8 cellular contexts compared by ENCODE assay signal in the genomic region with DNA sequence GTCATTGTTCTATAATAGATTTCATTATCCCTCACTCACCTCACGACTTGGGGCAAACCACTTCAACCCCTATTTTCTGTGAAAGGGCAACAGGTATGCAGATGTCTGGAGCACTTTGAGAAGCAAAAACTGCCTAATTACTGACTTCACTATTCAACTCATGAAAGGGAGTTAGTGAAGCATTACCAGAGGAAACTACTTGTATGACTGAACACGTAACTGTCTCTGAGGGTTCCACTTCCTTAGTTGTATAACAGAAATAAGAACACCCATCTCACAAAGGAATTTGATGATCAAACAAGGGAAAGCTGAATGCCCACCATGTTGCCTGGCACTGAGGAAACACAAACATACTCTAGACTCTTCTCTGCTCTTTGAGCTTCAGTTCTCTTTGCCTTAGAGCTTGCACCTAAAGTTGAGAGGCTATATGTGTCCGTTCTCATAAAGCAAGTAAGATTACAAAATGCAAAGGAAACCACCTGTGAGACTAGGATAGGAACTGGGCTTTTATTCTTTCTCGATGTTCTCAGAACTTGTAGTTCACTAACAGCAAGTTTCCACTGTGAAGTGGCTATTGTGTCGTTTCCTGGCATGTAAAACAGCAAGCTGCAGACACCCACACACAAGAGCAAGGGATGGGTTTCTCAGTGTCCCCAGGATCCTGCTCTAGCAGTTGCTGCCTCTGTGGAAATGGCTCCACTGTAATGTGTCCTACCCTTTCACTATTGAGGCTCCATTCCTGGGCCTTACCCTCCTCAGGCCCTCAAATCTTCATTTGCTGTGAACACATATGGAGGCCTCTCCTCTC. TPM values are rescaled to one million over a fixed set of nuclear protein-coding genes. Genes with fewer than 3 reads are reported as not detected.
DNase-seq lines count a peak whose midpoint lies in the region; ATAC-seq and TF ChIP-seq lines count a peak whose summit lies in the region.

No MANE protein-coding gene starts in this region.

- no peak overlapping the region for H3K4me2 ChIP-seq in SK-N-SH
- no peak overlapping the region for H3K4me2 ChIP-seq in PC-3 (ENCODE audit: low read length)

- H3K4me1 ChIP-seq in SK-N-SH (ENCODE audit: control insufficient read depth in 1 of 2, insufficient read depth in 2 of 2, low read depth in 1 of 2, low read length in 1 of 2) (peaks cover 0 to 24% of the 10 kb centered on the region in 2 experiments; a peak in 2 of 4 replicates), PC-3 (ENCODE audit: insufficient read depth, low read length) (peaks cover 8% of the 10 kb centered on the region; the same call in 1 of the 2 replicates)

- CTCF ChIA-PET in SK-N-SH (lab: Yijun Ruan, JAX), result interaction anchor here (0.7 to 2.7 kb wide), 3 partner anchors 13 to 56 kb away, joined by 4 to 7 read pairs (median 4); no protein-coding TSS in a partner anchor
- CTCF ChIA-PET in PC-3 (lab: Charles Lee), result interaction anchor here (0.6 kb wide), 2 partner anchors 12 to 182 kb away, joined by 3 read pairs; no protein-coding TSS in a partner anchor

- H2AFZ ChIP-seq in SK-N-SH (ENCODE audit: low read depth) (no peak overlapping the region), PC-3 (ENCODE audit: low read length) (no peak overlapping the region)

- peak; percentile 51 for ATAC-seq in HG02981 (IDR thresholded peaks at IDR 0.05; ENCODE audit: unreplicated experiment)
- ATAC-seq in PC-3, result no peak

- no TSS peak for BruUV-seq in PC-3 (replicated peaks; lab: Mats Ljungman, UMichigan)

- TF ChIP-seq CTCF in SK-N-SH (IDR thresholded peaks at IDR 0.05) (no peak), PC-3 (conservative IDR thresholded peaks at IDR 0.05; ENCODE audit: low read depth, low read length) (no peak)

- H3K36me3 ChIP-seq in SK-N-SH (replicated peaks in 1 of 2; ENCODE audit: control insufficient read depth in 1 of 2, insufficient read depth in 2 of 2, low read length in 1 of 2), result peaks cover 0 to 21% of the 10 kb centered on the region in 2 experiments
- no peaks in the 10 kb centered on the region for H3K36me3 ChIP-seq in PC-3 (ENCODE audit: low read depth, low read length)

- DNase-seq in stimulated activated CD4-positive, alpha-beta T cell treated with anti-CD3 and anti-CD28 coated beads, Interleukin-12 subunit alpha, Interleukin-12 subunit beta, amount 100 ng/mL, for 48 hours (ENCODE audit: low read depth in 2 of 3, low spot score in 1 of 3), result peak in 2 of 3 donors; percentile 30 to 35
- DNase-seq in stimulated activated CD4-positive, alpha-beta T cell treated with anti-CD3 and anti-CD28 coated beads, Interleukin-12 subunit alpha, Interleukin-12 subunit beta, amount 100 ng/mL, for 4 hours, result no peak
- DNase-seq in activated CD4-positive, alpha-beta T cell treated with anti-CD3 and anti-CD28 coated beads for 4 hours, result peak; percentile 51 to 53
- peak; percentile 40 to 43 for DNase-seq in lung microvascular endothelial cell (ENCODE audit: low read depth in 2 of 2)
- DNase-seq in SK-N-SH, result no peak
- DNase-seq in putamen (ENCODE audit: low spot score), result no peak
- no peak for DNase-seq in PC-3

- H3F3A ChIP-seq in SK-N-SH (replicated peaks; ENCODE audit: insufficient read depth) (peaks cover 5% of the 10 kb centered on the region), PC-3 (ENCODE audit: low read length, unreplicated experiment) (no peaks in the 10 kb centered on the region)

- H3K4me3 ChIP-seq in SK-N-SH (ENCODE audit: low read depth in 2 of 2, low read length in 1 of 2), result no peak overlapping the region
- no peak overlapping the region for H3K4me3 ChIP-seq in PC-3 (ENCODE audit: low read length)

- H3K9ac ChIP-seq in SK-N-SH (no peak overlapping the region), PC-3 (ENCODE audit: low read length) (no peak overlapping the region)

- intact Hi-C loops in PC-3 (cut with micrococcal nuclease), result loop anchor here (10.0 kb wide), 1 partner anchor 658 kb away; a partner anchor contains a TSS

- TF ChIP-seq RAD21 in SK-N-SH (IDR thresholded peaks at IDR 0.05; ENCODE audit: low read length), result no peak

- H3K9me3 ChIP-seq in SK-N-SH (no peaks in the 10 kb centered on the region), PC-3 (ENCODE audit: low read length) (no peaks in the 10 kb centered on the region)

- no peak for TF ChIP-seq EP300 in SK-N-SH (IDR thresholded peaks at IDR 0.05; ENCODE audit: borderline replicate concordance in 1 of 2, low read depth in 1 of 2, low read length in 1 of 2)

- peaks cover 42% of the 10 kb centered on the region for H3K79me2 ChIP-seq in SK-N-SH (ENCODE audit: insufficient read depth)
- peaks cover 33% of the 10 kb centered on the region for H3K79me2 ChIP-seq in PC-3 (ENCODE audit: low read length)

- H4K20me1 ChIP-seq in SK-N-SH (ENCODE audit: insufficient read depth) (no peaks in the 10 kb centered on the region; the same call in 1 of the 2 replicates), PC-3 (ENCODE audit: low read length) (no peaks in the 10 kb centered on the region)

- POLR2A ChIA-PET in SK-N-SH (lab: Yijun Ruan, JAX), result no interaction called here
- POLR2A ChIA-PET in PC-3 (lab: Charles Lee; ENCODE audit: unreplicated experiment), result no interaction called here

- 90% methylated on average over 5 of the region's 5 CpGs for WGBS in SK-N-SH (ENCODE audit: low lambda C conversion rate)

- no peak overlapping the region for H3K27ac ChIP-seq in SK-N-SH (ENCODE audit: low read depth in 2 of 2, low read length in 1 of 2)
- no peak overlapping the region for H3K27ac ChIP-seq in PC-3 (ENCODE audit: low read length)

- H3K27me3 ChIP-seq in SK-N-SH (ENCODE audit: insufficient read depth), result no peaks in the 10 kb centered on the region
- H3K27me3 ChIP-seq in PC-3 (ENCODE audit: low read length), result no peaks in the 10 kb centered on the region

- H3K9me2 ChIP-seq in SK-N-SH (no peaks in the 10 kb centered on the region), PC-3 (replicated peaks; ENCODE audit: low read length) (no peaks in the 10 kb centered on the region)

TF ChIP-seq in SK-N-SH, 30 proteins besides CTCF, POLR2A, EP300 and RAD21 (continues in another document):
- TF ChIP-seq GATA2 (CRISPR knock-in tag; IDR thresholded peaks at IDR 0.05) (no peak), TEAD4 (IDR thresholded peaks at IDR 0.05; ENCODE audit: borderline replicate concordance, insufficient read depth) (no peak), FOSL2 (IDR thresholded peaks at IDR 0.05; ENCODE audit: borderline replicate concordance, low read depth) (no peak), MEF2A (IDR thresholded peaks at IDR 0.05; ENCODE audit: borderline replicate concordance, low read depth) (no peak), SMC3 (IDR thresholded peaks at IDR 0.05; ENCODE audit: low read depth, low read length) (no peak), EZH2phosphoT487 (IDR thresholded peaks at IDR 0.05; ENCODE audit: borderline replicate concordance, low read depth) (no peak), TCF12 (IDR thresholded peaks at IDR 0.05) (no peak), GABPA (IDR thresholded peaks at IDR 0.05; ENCODE audit: low read depth) (no peak), SIN3A (IDR thresholded peaks at IDR 0.05; ENCODE audit: borderline replicate concordance, low read depth, low read length) (no peak), NFIC (IDR thresholded peaks at IDR 0.05; ENCODE audit: borderline replicate concordance) (no peak), RFX5 (IDR thresholded peaks at IDR 0.05; ENCODE audit: low read length) (no peak), RCOR1 (IDR thresholded peaks at IDR 0.05; ENCODE audit: low read length) (no peak)
- TF ChIP-seq, protein P1, sequence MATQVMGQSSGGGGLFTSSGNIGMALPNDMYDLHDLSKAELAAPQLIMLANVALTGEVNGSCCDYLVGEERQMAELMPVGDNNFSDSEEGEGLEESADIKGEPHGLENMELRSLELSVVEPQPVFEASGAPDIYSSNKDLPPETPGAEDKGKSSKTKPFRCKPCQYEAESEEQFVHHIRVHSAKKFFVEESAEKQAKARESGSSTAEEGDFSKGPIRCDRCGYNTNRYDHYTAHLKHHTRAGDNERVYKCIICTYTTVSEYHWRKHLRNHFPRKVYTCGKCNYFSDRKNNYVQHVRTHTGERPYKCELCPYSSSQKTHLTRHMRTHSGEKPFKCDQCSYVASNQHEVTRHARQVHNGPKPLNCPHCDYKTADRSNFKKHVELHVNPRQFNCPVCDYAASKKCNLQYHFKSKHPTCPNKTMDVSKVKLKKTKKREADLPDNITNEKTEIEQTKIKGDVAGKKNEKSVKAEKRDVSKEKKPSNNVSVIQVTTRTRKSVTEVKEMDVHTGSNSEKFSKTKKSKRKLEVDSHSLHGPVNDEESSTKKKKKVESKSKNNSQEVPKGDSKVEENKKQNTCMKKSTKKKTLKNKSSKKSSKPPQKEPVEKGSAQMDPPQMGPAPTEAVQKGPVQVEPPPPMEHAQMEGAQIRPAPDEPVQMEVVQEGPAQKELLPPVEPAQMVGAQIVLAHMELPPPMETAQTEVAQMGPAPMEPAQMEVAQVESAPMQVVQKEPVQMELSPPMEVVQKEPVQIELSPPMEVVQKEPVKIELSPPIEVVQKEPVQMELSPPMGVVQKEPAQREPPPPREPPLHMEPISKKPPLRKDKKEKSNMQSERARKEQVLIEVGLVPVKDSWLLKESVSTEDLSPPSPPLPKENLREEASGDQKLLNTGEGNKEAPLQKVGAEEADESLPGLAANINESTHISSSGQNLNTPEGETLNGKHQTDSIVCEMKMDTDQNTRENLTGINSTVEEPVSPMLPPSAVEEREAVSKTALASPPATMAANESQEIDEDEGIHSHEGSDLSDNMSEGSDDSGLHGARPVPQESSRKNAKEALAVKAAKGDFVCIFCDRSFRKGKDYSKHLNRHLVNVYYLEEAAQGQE (IDR thresholded peaks at IDR 0.05; ENCODE audit: low read depth, low read length), result no peak
- TF ChIP-seq, protein P2, sequence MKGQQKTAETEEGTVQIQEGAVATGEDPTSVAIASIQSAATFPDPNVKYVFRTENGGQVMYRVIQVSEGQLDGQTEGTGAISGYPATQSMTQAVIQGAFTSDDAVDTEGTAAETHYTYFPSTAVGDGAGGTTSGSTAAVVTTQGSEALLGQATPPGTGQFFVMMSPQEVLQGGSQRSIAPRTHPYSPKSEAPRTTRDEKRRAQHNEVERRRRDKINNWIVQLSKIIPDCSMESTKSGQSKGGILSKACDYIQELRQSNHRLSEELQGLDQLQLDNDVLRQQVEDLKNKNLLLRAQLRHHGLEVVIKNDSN (IDR thresholded peaks at IDR 0.05; ENCODE audit: borderline replicate concordance, low read depth), result no peak
- TF ChIP-seq, protein P3, sequence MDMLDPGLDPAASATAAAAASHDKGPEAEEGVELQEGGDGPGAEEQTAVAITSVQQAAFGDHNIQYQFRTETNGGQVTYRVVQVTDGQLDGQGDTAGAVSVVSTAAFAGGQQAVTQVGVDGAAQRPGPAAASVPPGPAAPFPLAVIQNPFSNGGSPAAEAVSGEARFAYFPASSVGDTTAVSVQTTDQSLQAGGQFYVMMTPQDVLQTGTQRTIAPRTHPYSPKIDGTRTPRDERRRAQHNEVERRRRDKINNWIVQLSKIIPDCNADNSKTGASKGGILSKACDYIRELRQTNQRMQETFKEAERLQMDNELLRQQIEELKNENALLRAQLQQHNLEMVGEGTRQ (IDR thresholded peaks at IDR 0.05; ENCODE audit: borderline replicate concordance, low read depth, low read length), result no peak

RNA-seq across cellular contexts. Expression of a gene that starts 2.6 kb away (rescaled TPM):
- total RNA-seq in lung microvascular endothelial cell (4.2 and 10.2 TPM in 2 replicates), PC-3 (2014; rRNA removed) (16.6 and 18.8 TPM in 2 replicates)
- polyA plus RNA-seq in SK-N-SH (2012; rRNA removed), result 31.1 and 36.5 TPM in 2 replicates
- polyA plus RNA-seq in SK-N-SH (2012; cell fraction: cytosol; rRNA removed), result 42.5 and 50.4 TPM in 2 replicates
- polyA plus RNA-seq in SK-N-SH (2012; cell fraction: nucleus; rRNA removed), result 36.0 and 51.1 TPM in 2 replicates

Comparison
In these comparisons a context has a peak if more than half of its experiments do, and no peak if none do; other contexts are left out.
1. DNase-seq: peak in stimulated activated CD4-positive, alpha-beta T cell treated with anti-CD3 and anti-CD28 coated beads, Interleukin-12 subunit alpha, Interleukin-12 subunit beta, amount 100 ng/mL, for 48 hours (2 of 3), activated CD4-positive, alpha-beta T cell treated with anti-CD3 and anti-CD28 coated beads for 4 hours (2 of 2) and lung microvascular endothelial cell (2 of 2); none in stimulated activated CD4-positive, alpha-beta T cell treated with anti-CD3 and anti-CD28 coated beads, Interleukin-12 subunit alpha, Interleukin-12 subunit beta, amount 100 ng/mL, for 4 hours (single experiment), SK-N-SH (single experiment), putamen (single experiment) and PC-3 (single experiment).